In genomic region chr17:81059026-81059425, GRCh38 we compare ENCODE assay signal across 11 cellular contexts.
"Had no signal": no experiment of that assay in that cellular context is flagged by ENCODE, and none has a peak within 500 bp of the region (broad histone marks: within the 10 kb centered on the region; RNA-seq: fewer than 3 reads in every experiment).

No MANE protein-coding gene starts in this region.

- H3K9me3 ChIP-seq: colonic mucosa, ovary, SJSA1 had no signal

- H3K4me1 ChIP-seq: colonic mucosa, SJSA1 had no signal

- H3K27me3 ChIP-seq: colonic mucosa, ovary, SJSA1 had no signal

- H3K36me3 ChIP-seq: colonic mucosa, ovary had no signal

- DNase-seq: activated CD4-positive, alpha-beta T cell treated with anti-CD3 and anti-CD28 coated beads for 1 hour; activated gamma-delta T cell; colonic mucosa; effector CD4-positive, alpha-beta T cell; left colon; mesendoderm; ovary; T-helper 9 cell; trophoblast cell had no signal

- H3K27ac ChIP-seq: colonic mucosa, ovary, SJSA1 had no signal

- H3K4me3 ChIP-seq: colonic mucosa, ovary, SJSA1 had no signal

- ATAC-seq: left colon; stimulated activated memory B cell treated with anti-CD40 and anti-IgM and Interleukin-4, amounts not matched to agents 10 μg/mL and 1 μg/mL and 100 μg/mL, for 72 hours had no signal
